12 cellular contexts compared by ENCODE assay signal in genomic region chr9:84756156-84756555, GRCh38.
"Had no signal": no experiment of that assay in that cellular context is flagged by ENCODE, and none has a peak within 500 bp of the region (broad histone marks: within the 10 kb centered on the region; RNA-seq: fewer than 3 reads in every experiment).

No MANE protein-coding gene starts in this region.

- H3K36me3 ChIP-seq: upper lobe of right lung had no signal

- H3K4me1 ChIP-seq: upper lobe of right lung had no signal

- H3K27me3 ChIP-seq: upper lobe of right lung had no signal

- ATAC-seq: stimulated activated naive CD8-positive, alpha-beta T cell treated with anti-CD3 and anti-CD28 coated beads, Interleukin-15, amount 100 ng/mL, for 72 hours; upper lobe of right lung had no signal

- H3K27ac ChIP-seq: upper lobe of right lung had no signal

- H3K4me3 ChIP-seq: lung, upper lobe of right lung had no signal

- H3K9me3 ChIP-seq: upper lobe of right lung had no signal

- DNase-seq: activated CD4-positive, alpha-beta T cell treated with anti-CD3 and anti-CD28 coated beads, Interleukin-2, amount 50 U/mL, for 4 hours; activated CD4-positive, CD25-positive, alpha-beta regulatory T cell; activated effector memory CD4-positive, alpha-beta T cell treated with Interleukin-2 at 50 U/mL for 16 hours; activated T-cell treated with anti-CD3 and anti-CD28 coated beads, Interleukin-2, amount 50 U/mL, for 1 hour; kidney glomerular epithelial cell; nephron progenitor cell; SHP77 treated with DMSO at 0.1 percent for 48 hours; stimulated activated CD4-positive, alpha-beta T cell treated with anti-CD3 and anti-CD28 coated beads, Interleukin-15, amount 100 ng/mL, for 24 hours; stimulated activated CD4-positive, alpha-beta T cell treated with anti-CD3 and anti-CD28 coated beads, Interleukin-4, amount 100 ng/mL, for 24 hours; stimulated activated naive CD8-positive, alpha-beta T cell treated with anti-CD3 and anti-CD28 coated beads, Interleukin-15, amount 100 ng/mL, for 72 hours; upper lobe of right lung had no signal
